ENCODE assay signal across 11 cellular contexts in the genomic region with DNA sequence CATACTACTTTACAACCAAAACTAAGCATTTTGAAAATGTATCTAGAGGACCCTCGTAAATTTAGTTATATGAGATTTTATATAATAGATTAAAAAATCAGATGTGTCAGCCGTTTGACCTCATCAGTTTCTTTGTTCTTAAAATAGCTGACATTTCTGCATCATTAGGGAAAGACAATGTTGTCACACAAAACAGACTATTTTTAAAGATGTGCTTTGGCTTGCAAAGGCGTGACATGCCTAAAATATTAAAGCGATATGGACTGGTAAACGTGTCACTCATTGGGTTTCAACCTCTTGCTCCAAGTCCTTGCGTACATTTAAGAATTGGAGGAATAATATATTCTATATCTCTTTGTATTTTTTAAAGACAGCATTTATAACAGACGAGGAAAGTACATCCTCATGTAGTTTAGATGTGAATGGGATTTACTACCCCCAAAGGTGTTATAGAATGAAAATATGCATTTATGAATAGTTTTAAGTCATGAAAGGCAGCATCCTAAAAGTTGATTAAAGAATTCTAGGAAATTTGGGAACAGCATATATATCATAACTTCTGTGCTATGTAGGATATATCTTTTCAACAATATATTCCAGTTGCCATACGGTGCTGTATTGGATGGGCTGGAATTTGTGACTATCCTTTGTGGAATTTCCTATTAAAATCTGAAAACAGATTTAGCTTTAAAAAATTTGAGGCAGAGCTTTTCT. TPM values are rescaled to one million over a fixed set of nuclear protein-coding genes. Genes with fewer than 3 reads are reported as not detected.
DNase-seq lines count a peak whose midpoint lies in the region; ATAC-seq and TF ChIP-seq lines count a peak whose summit lies in the region.
"Had no signal": no experiment of that assay in that cellular context is flagged by ENCODE, and none has a peak within 500 bp of the region (broad histone marks: within the 10 kb centered on the region; RNA-seq: fewer than 3 reads in every experiment).

No MANE protein-coding gene starts in this region.

- H3K36me3 Mint-ChIP-seq in activated T-cell treated with anti-CD3 and anti-CD28 coated beads, Interleukin-2, amount 50 U/mL, for 72 hours (ENCODE audit: insufficient read depth in 2 of 2) = peaks cover 19 to 42% of the 10 kb centered on the region in 2 donors
- peaks cover 67% of the 10 kb centered on the region for H3K36me3 Mint-ChIP-seq in activated T-helper 2 cell treated with anti-CD3 and anti-CD28 coated beads, Interferon-gamma antibody, Interleukin-2, Interleukin-4, amounts not matched to agents 10 μg/mL and 5 μg/mL and 100 μg/mL, durations not matched to agents 14 hours and 24 hours and 36 hours (ENCODE audit: low read depth)

- TF ChIP-seq POLR2A in suprapubic skin (IDR thresholded peaks at IDR 0.05) = no peak

- peaks cover 67% of the 10 kb centered on the region for H3K4me1 Mint-ChIP-seq in activated T-cell treated with anti-CD3 and anti-CD28 coated beads, Interleukin-2, amount 50 U/mL, for 72 hours (ENCODE audit: low read depth)
- peaks cover 55% of the 10 kb centered on the region for H3K4me1 Mint-ChIP-seq in activated T-helper 2 cell treated with anti-CD3 and anti-CD28 coated beads, Interferon-gamma antibody, Interleukin-2, Interleukin-4, amounts not matched to agents 10 μg/mL and 5 μg/mL and 100 μg/mL, durations not matched to agents 14 hours and 24 hours and 36 hours (ENCODE audit: low read depth)

- intact Hi-C loops in activated T-helper 2 cell treated with anti-CD3 and anti-CD28 coated beads, Interferon-gamma antibody, Interleukin-2, Interleukin-4, amounts not matched to agents 10 μg/mL and 5 μg/mL and 100 μg/mL, durations not matched to agents 14 hours and 24 hours and 36 hours (cut with micrococcal nuclease) = no loop called here

- H3K9me3 Mint-ChIP-seq in activated T-cell treated with anti-CD3 and anti-CD28 coated beads, Interleukin-2, amount 50 U/mL, for 72 hours = no peaks in the 10 kb centered on the region
- no peaks in the 10 kb centered on the region for H3K9me3 Mint-ChIP-seq in activated T-helper 2 cell treated with anti-CD3 and anti-CD28 coated beads, Interferon-gamma antibody, Interleukin-2, Interleukin-4, amounts not matched to agents 10 μg/mL and 5 μg/mL and 100 μg/mL, durations not matched to agents 14 hours and 24 hours and 36 hours

- no peaks in the 10 kb centered on the region for H3K9me3 ChIP-seq in hepatocyte (ENCODE audit: low read depth)
- no peaks in the 10 kb centered on the region for H3K9me3 ChIP-seq in suprapubic skin

- 92% methylated on average over 8 of the region's 8 CpGs for WGBS in hepatocyte (ENCODE audit: low lambda C conversion rate, missing lambda C conversion rate)
- WGBS in suprapubic skin = 65% methylated on average over 8 of the region's 8 CpGs

- H3K36me3 ChIP-seq in hepatocyte (replicated peaks; ENCODE audit: insufficient read depth, low read depth) (no peaks in the 10 kb centered on the region), suprapubic skin (peaks cover 32% of the 10 kb centered on the region)

- no peak for TF ChIP-seq EP300 in suprapubic skin (IDR thresholded peaks at IDR 0.05)

- H3K4me1 ChIP-seq in hepatocyte (ENCODE audit: insufficient read depth) = peaks cover 18% of the 10 kb centered on the region
- peaks cover 44% of the 10 kb centered on the region for H3K4me1 ChIP-seq in suprapubic skin

- no peak for DNase-seq in activated T-cell treated with anti-CD3 and anti-CD28 coated beads, Interleukin-2, amount 50 U/mL, for 72 hours
- no peak for DNase-seq in activated T-cell treated with anti-CD3 and anti-CD28 coated beads, Interleukin-2, amount 50 U/mL, for 48 hours
- DNase-seq in activated T-helper 2 cell treated with anti-CD3 and anti-CD28 coated beads, Interferon-gamma antibody, Interleukin-2, Interleukin-4, amounts not matched to agents 10 μg/mL and 5 μg/mL and 100 μg/mL, durations not matched to agents 14 hours and 24 hours and 36 hours (ENCODE audit: low spot score) = no peak
- DNase-seq in hepatocyte (ENCODE audit: low spot score) = no peak
- DNase-seq in suprapubic skin (ENCODE audit: low spot score in 2 of 2) = no peak
- DNase-seq in NCI-H446 (lab: John Stamatoyannopoulos, UW) = no peak
- no peak for DNase-seq in NCI-H2107 treated with DMSO at 0.1 percent for 48 hours (lab: John Stamatoyannopoulos, UW; ENCODE audit: unreplicated experiment)
- DNase-seq: AML-193, head of caudate nucleus, NCI-H2227 treated with DMSO at 0.1 percent for 48 hours had no signal

- no peak overlapping the region for H3K27ac ChIP-seq in hepatocyte
- peak overlapping the region; percentile 75 for H3K27ac ChIP-seq in suprapubic skin

- TF ChIP-seq CTCF in hepatocyte (IDR thresholded peaks at IDR 0.05; ENCODE audit: poor library complexity) (no peak), suprapubic skin (IDR thresholded peaks at IDR 0.05) (no peak)

- no peak overlapping the region for H3K4me3 ChIP-seq in hepatocyte
- H3K4me3 ChIP-seq in suprapubic skin = no peak overlapping the region

- no peaks in the 10 kb centered on the region for H3K9me2 ChIP-seq in hepatocyte (replicated peaks; ENCODE audit: insufficient read depth)

- peak overlapping the region; percentile 55 to 86 for H3K4me3 Mint-ChIP-seq in activated T-cell treated with anti-CD3 and anti-CD28 coated beads, Interleukin-2, amount 50 U/mL, for 72 hours
- peak overlapping the region; percentile 49 for H3K4me3 Mint-ChIP-seq in activated T-helper 2 cell treated with anti-CD3 and anti-CD28 coated beads, Interferon-gamma antibody, Interleukin-2, Interleukin-4, amounts not matched to agents 10 μg/mL and 5 μg/mL and 100 μg/mL, durations not matched to agents 14 hours and 24 hours and 36 hours (ENCODE audit: low read depth)

- H2AFZ ChIP-seq in hepatocyte = no peak overlapping the region

- H4K20me1 ChIP-seq in hepatocyte (ENCODE audit: insufficient read depth, poor library complexity, severe bottlenecking) = peaks cover 16% of the 10 kb centered on the region

- H3K27me3 ChIP-seq in hepatocyte = no peaks in the 10 kb centered on the region
- no peaks in the 10 kb centered on the region for H3K27me3 ChIP-seq in suprapubic skin

- H3K4me2 ChIP-seq in hepatocyte = peak overlapping the region; percentile 6

- no peaks in the 10 kb centered on the region for H3K27me3 Mint-ChIP-seq in activated T-cell treated with anti-CD3 and anti-CD28 coated beads, Interleukin-2, amount 50 U/mL, for 72 hours (ENCODE audit: low read depth)
- no peaks in the 10 kb centered on the region for H3K27me3 Mint-ChIP-seq in activated T-helper 2 cell treated with anti-CD3 and anti-CD28 coated beads, Interferon-gamma antibody, Interleukin-2, Interleukin-4, amounts not matched to agents 10 μg/mL and 5 μg/mL and 100 μg/mL, durations not matched to agents 14 hours and 24 hours and 36 hours (ENCODE audit: low read depth)

- peak overlapping the region; percentile 89 for H3K27ac Mint-ChIP-seq in activated T-cell treated with anti-CD3 and anti-CD28 coated beads, Interleukin-2, amount 50 U/mL, for 72 hours
- H3K27ac Mint-ChIP-seq in activated T-helper 2 cell treated with anti-CD3 and anti-CD28 coated beads, Interferon-gamma antibody, Interleukin-2, Interleukin-4, amounts not matched to agents 10 μg/mL and 5 μg/mL and 100 μg/mL, durations not matched to agents 14 hours and 24 hours and 36 hours = peak overlapping the region; percentile 15

- H3K79me2 ChIP-seq in hepatocyte = peaks cover 78% of the 10 kb centered on the region

- ATAC-seq in activated T-cell treated with anti-CD3 and anti-CD28 coated beads, Interleukin-2, amount 50 U/mL, for 72 hours (replicated peaks in 1 of 2) = no peak
- ATAC-seq in HG02840 (IDR thresholded peaks at IDR 0.05; ENCODE audit: low FRiP score, unreplicated experiment) = no peak

RNA-seq across cellular contexts. Expression of gene MYL12A, which starts 3.8 kb away (rescaled TPM):
- total RNA-seq in activated T-cell treated with anti-CD3 and anti-CD28 coated beads, Interleukin-2, amount 50 U/mL, for 72 hours = 100 to 1,000 TPM; 425 to 483 TPM
- 396 and 397 TPM in 2 replicates for total RNA-seq in activated T-helper 2 cell treated with anti-CD3 and anti-CD28 coated beads, Interferon-gamma antibody, Interleukin-2, Interleukin-4, amounts not matched to agents 10 μg/mL and 5 μg/mL and 100 μg/mL, durations not matched to agents 14 hours and 24 hours and 36 hours
- 456 and 458 TPM in 2 replicates for total RNA-seq in hepatocyte
- 692 and 695 TPM in 2 replicates for polyA plus RNA-seq in hepatocyte
- 100 to 1,000 TPM; 190 to 259 (median 242) TPM for total RNA-seq in suprapubic skin

RNA-seq across cellular contexts. Expression of gene MYL12B, which starts 10.5 kb away (rescaled TPM):
- total RNA-seq in activated T-cell treated with anti-CD3 and anti-CD28 coated beads, Interleukin-2, amount 50 U/mL, for 72 hours = 100 to 1,000 TPM; 235 to 276 TPM
- total RNA-seq in activated T-helper 2 cell treated with anti-CD3 and anti-CD28 coated beads, Interferon-gamma antibody, Interleukin-2, Interleukin-4, amounts not matched to agents 10 μg/mL and 5 μg/mL and 100 μg/mL, durations not matched to agents 14 hours and 24 hours and 36 hours = 243 and 245 TPM in 2 replicates
- 478 and 519 TPM in 2 replicates for total RNA-seq in hepatocyte
- 671 and 721 TPM in 2 replicates for polyA plus RNA-seq in hepatocyte
- total RNA-seq in suprapubic skin = 100 to 1,000 TPM; 182 to 333 (median 295) TPM

RNA-seq across cellular contexts. Expression of gene MYOM1, which starts 31.6 kb away (rescaled TPM):
- total RNA-seq in activated T-cell treated with anti-CD3 and anti-CD28 coated beads, Interleukin-2, amount 50 U/mL, for 72 hours = 1 to 10 TPM in 1 of 2 donors, under 1 TPM in 1; 0.39 to 1.1 TPM
- 0.62 and 2.4 TPM in 2 replicates for total RNA-seq in activated T-helper 2 cell treated with anti-CD3 and anti-CD28 coated beads, Interferon-gamma antibody, Interleukin-2, Interleukin-4, amounts not matched to agents 10 μg/mL and 5 μg/mL and 100 μg/mL, durations not matched to agents 14 hours and 24 hours and 36 hours
- 1.1 and 1.6 TPM in 2 replicates for total RNA-seq in hepatocyte
- polyA plus RNA-seq in hepatocyte = 1.4 and 1.8 TPM in 2 replicates
- total RNA-seq in suprapubic skin = 1 to 10 TPM in 3 of 4 donors, under 1 TPM in 1; 0.99 to 2.1 (median 1.6) TPM
